In genomic region chr2:130191319-130191718, GRCh38 we compare ENCODE assay signal across 14 cellular contexts. TPM values are rescaled to one million over a fixed set of nuclear protein-coding genes. Genes with fewer than 3 reads are reported as not detected.
"Had no signal": no experiment of that assay in that cellular context is flagged by ENCODE, and none has a peak within 500 bp of the region (broad histone marks: within the 10 kb centered on the region; RNA-seq: fewer than 3 reads in every experiment).

No MANE protein-coding gene starts in this region.

RNA-seq across cellular contexts. Expression of gene TUBA3E, which starts 6.9 kb away (rescaled TPM):
- total RNA-seq: activated CD8-positive, alpha-beta memory T cell treated with anti-CD3 and anti-CD28 coated beads for 36 hours; activated CD8-positive, alpha-beta T cell treated with anti-CD3 and anti-CD28 coated beads, Interleukin-2, amount 10 ng/mL, durations not matched to agents 7 days and 5 days; activated T-cell treated with anti-CD3 and anti-CD28 coated beads, Interleukin-2, amount 50 U/mL, for 4 hours; activated T-helper 17 cell treated with anti-CD3 and anti-CD28 coated beads, Interleukin-2, amount 50 U/mL, for 72 hours; adrenal gland; aorta; body of pancreas; chondrocyte; dermis blood vessel endothelial cell; esophagus muscularis mucosa; foreskin keratinocyte; gastrocnemius medialis; T-helper 1 cell treated with Interleukin-12 subunit alpha and Interleukin-12 subunit beta and Interleukin-4 antibody, amounts not matched to agents 30 ng/mL and 1 ng/mL, for 36 hours; WTC11 had no signal
